16 cellular contexts compared by ENCODE assay signal in genomic region chr3:89699771-89700170, GRCh38.
"Had no signal": no experiment of that assay in that cellular context is flagged by ENCODE, and none has a peak within 500 bp of the region (broad histone marks: within the 10 kb centered on the region; RNA-seq: fewer than 3 reads in every experiment).

No MANE protein-coding gene starts in this region.

- H3K36me3 Mint-ChIP-seq: activated naive CD8-positive, alpha-beta T cell treated with anti-CD3 and anti-CD28 coated beads, Interleukin-2, amount 10 ng/mL, durations not matched to agents 7 days and 5 days had no signal

- H3K4me3 Mint-ChIP-seq: activated CD8-positive, alpha-beta T cell treated with anti-CD3 and anti-CD28 coated beads for 36 hours; activated naive CD8-positive, alpha-beta T cell treated with anti-CD3 and anti-CD28 coated beads, Interleukin-2, amount 10 ng/mL, durations not matched to agents 7 days and 5 days; neural progenitor cell had no signal

- H3K27me3 Mint-ChIP-seq: activated CD8-positive, alpha-beta T cell treated with anti-CD3 and anti-CD28 coated beads for 36 hours; activated naive CD8-positive, alpha-beta T cell treated with anti-CD3 and anti-CD28 coated beads, Interleukin-2, amount 10 ng/mL, durations not matched to agents 7 days and 5 days had no signal

- H3K27ac Mint-ChIP-seq: activated CD8-positive, alpha-beta T cell treated with anti-CD3 and anti-CD28 coated beads for 36 hours; activated naive CD8-positive, alpha-beta T cell treated with anti-CD3 and anti-CD28 coated beads, Interleukin-2, amount 10 ng/mL, durations not matched to agents 7 days and 5 days; neural progenitor cell had no signal

- H3K4me1 ChIP-seq: neural progenitor cell, parathyroid adenoma, suprapubic skin, upper lobe of right lung had no signal

- H3K79me2 ChIP-seq: parathyroid adenoma had no signal

- H3K27ac ChIP-seq: neural progenitor cell, parathyroid adenoma, suprapubic skin, upper lobe of right lung had no signal

- H2AFZ ChIP-seq: neural progenitor cell, parathyroid adenoma had no signal

- DNase-seq: activated CD8-positive, alpha-beta memory T cell treated with anti-CD3 and anti-CD28 coated beads, Interleukin-2, amount 50 U/mL, for 4 hours; activated CD8-positive, alpha-beta T cell treated with anti-CD3 and anti-CD28 coated beads for 36 hours; activated naive CD8-positive, alpha-beta T cell treated with anti-CD3 and anti-CD28 coated beads, Interleukin-2, amount 10 ng/mL, durations not matched to agents 7 days and 5 days; aorta; foreskin melanocyte; head of caudate nucleus; islet precursor cell; stimulated activated CD4-positive, alpha-beta T cell treated with anti-CD3 and anti-CD28 coated beads, Interleukin-4, amount 100 ng/mL, for 1 hour; stimulated activated CD8-positive, alpha-beta memory T cell treated with anti-CD3 and anti-CD28 coated beads, Interleukin-4, amount 100 ng/mL, for 48 hours; stimulated activated naive CD8-positive, alpha-beta T cell treated with anti-CD3 and anti-CD28 coated beads, Interleukin-15, Interleukin-2, amounts not matched to agents 100 U/mL and 50 U/mL, for 24 hours; T-helper 9 cell; upper lobe of right lung had no signal

- H3K36me3 ChIP-seq: neural progenitor cell, suprapubic skin, upper lobe of right lung had no signal

- H3K4me3 ChIP-seq: neural progenitor cell, suprapubic skin, upper lobe of right lung had no signal

- H3K9ac ChIP-seq: neural progenitor cell, parathyroid adenoma had no signal

- H3K27me3 ChIP-seq: neural progenitor cell, suprapubic skin, upper lobe of right lung had no signal

- H3K4me2 ChIP-seq: neural progenitor cell had no signal

- FAIRE-seq: bronchial epithelial cell had no signal

- H3K4me1 Mint-ChIP-seq: activated naive CD8-positive, alpha-beta T cell treated with anti-CD3 and anti-CD28 coated beads, Interleukin-2, amount 10 ng/mL, durations not matched to agents 7 days and 5 days; neural progenitor cell had no signal

- H3K9me3 ChIP-seq: suprapubic skin, upper lobe of right lung had no signal
